ENCODE assay signal across 9 cellular contexts in the genomic region with DNA sequence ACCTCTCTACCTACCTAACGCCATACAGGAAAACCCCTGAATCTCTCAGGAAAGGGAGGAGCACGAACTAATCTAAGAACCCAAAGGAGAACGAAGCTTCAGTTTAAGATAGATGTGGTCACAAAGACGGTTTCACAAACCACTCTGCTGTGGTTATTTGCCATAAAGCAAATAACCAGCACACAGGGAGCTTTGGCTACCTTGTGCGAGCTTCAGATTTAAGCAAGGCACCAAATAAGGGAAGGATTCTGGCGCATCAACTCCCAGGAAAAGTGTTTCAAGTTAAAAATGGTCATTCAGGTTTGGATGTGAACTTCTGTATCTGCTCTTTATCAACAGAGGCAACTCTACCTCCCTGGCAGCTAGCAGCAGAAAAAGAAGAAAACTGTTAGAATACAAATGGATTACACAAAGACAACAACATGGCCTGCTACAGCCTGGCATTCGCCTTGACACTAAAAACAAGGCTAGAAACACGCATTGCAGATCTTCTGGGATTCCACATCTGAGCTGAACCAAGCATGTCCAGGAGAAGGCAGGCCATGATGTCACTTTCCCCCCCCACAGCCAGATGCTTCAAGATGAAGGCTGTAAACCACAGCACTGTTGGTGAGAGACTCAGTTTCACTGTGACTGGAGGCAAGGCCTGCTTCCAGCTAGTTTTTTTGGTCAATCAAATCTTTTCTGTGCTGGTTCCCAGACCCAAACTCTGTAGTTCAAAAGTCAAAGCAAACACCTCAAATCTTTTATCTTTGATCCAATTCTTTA. TPM values are rescaled to one million over a fixed set of nuclear protein-coding genes. Genes with fewer than 3 reads are reported as not detected.
DNase-seq lines count a peak whose midpoint lies in the region; ATAC-seq and TF ChIP-seq lines count a peak whose summit lies in the region.
"Had no signal": no experiment of that assay in that cellular context is flagged by ENCODE, and none has a peak within 500 bp of the region (broad histone marks: within the 10 kb centered on the region; RNA-seq: fewer than 3 reads in every experiment).

No MANE protein-coding gene starts in this region.

- H3K27me3 Mint-ChIP-seq in activated T-helper 17 cell treated with anti-CD3 and anti-CD28 coated beads, Interleukin-2, amount 50 U/mL, for 72 hours, result no peaks in the 10 kb centered on the region
- H3K27me3 Mint-ChIP-seq in neural progenitor cell (ENCODE audit: insufficient read depth, low read depth), result peaks cover 2% of the 10 kb centered on the region

- CTCF ChIA-PET in HEK293T (lab: Yijun Ruan, JAX), result no interaction called here

- DNase-seq in neural progenitor cell (ENCODE audit: low spot score), result no peak
- DNase-seq in occipital lobe (lab: John Stamatoyannopoulos, UW), result no peak
- DNase-seq in SKM-1 treated with dmso at 0.1 percent for 144 hours (lab: John Stamatoyannopoulos, UW; ENCODE audit: unreplicated experiment), result no peak
- no peak for DNase-seq in HEK293T (ENCODE audit: extremely low spot score)
- DNase-seq in A172 (ENCODE audit: low spot score), result no peak

- H3F3A ChIP-seq in neural progenitor cell (ENCODE audit: low read depth), result no peaks in the 10 kb centered on the region

- peak overlapping the region; percentile 88 for H3K4me3 Mint-ChIP-seq in activated T-helper 17 cell treated with anti-CD3 and anti-CD28 coated beads, Interleukin-2, amount 50 U/mL, for 72 hours
- no peak overlapping the region for H3K4me3 Mint-ChIP-seq in neural progenitor cell
- H3K4me3 Mint-ChIP-seq: neural crest cell had no signal

- H3K27me3 ChIP-seq in KMS-11 (ENCODE audit: insufficient read depth, low read depth), result no peaks in the 10 kb centered on the region
- no peaks in the 10 kb centered on the region for H3K27me3 ChIP-seq in neural progenitor cell

- H3K27ac ChIP-seq in KMS-11 (peak overlapping the region; percentile 96), neural progenitor cell (no peak overlapping the region)

- peaks cover 75% of the 10 kb centered on the region for H3K36me3 Mint-ChIP-seq in activated T-helper 17 cell treated with anti-CD3 and anti-CD28 coated beads, Interleukin-2, amount 50 U/mL, for 72 hours (ENCODE audit: low read depth)
- H3K36me3 Mint-ChIP-seq in neural progenitor cell, result peaks cover 38% of the 10 kb centered on the region

- peak overlapping the region; percentile 74 for H3K4me2 ChIP-seq in KMS-11
- H3K4me2 ChIP-seq in neural progenitor cell, result no peak overlapping the region

- H3K9ac ChIP-seq in KMS-11, result peak overlapping the region; percentile 68
- H3K9ac ChIP-seq in neural progenitor cell, result no peak overlapping the region

- H3K27ac Mint-ChIP-seq in activated T-helper 17 cell treated with anti-CD3 and anti-CD28 coated beads, Interleukin-2, amount 50 U/mL, for 72 hours, result peak overlapping the region; percentile 97
- peak overlapping the region; percentile 26 for H3K27ac Mint-ChIP-seq in neural progenitor cell

- H2AFZ ChIP-seq in KMS-11 (ENCODE audit: low read depth) (no peak overlapping the region), neural progenitor cell (replicated peaks) (no peak overlapping the region)

- H3K79me2 ChIP-seq in KMS-11 (ENCODE audit: insufficient read depth, low read depth) (no peaks in the 10 kb centered on the region), neural progenitor cell (ENCODE audit: low read depth) (peaks cover 12% of the 10 kb centered on the region)

- H3K9me3 Mint-ChIP-seq in activated T-helper 17 cell treated with anti-CD3 and anti-CD28 coated beads, Interleukin-2, amount 50 U/mL, for 72 hours, result no peaks in the 10 kb centered on the region
- peaks cover 11% of the 10 kb centered on the region for H3K9me3 Mint-ChIP-seq in neural progenitor cell

- POLR2A ChIA-PET in HEK293T (lab: Yijun Ruan, JAX), result no interaction called here

- TF ChIP-seq CTCF in KMS-11 (conservative IDR thresholded peaks at IDR 0.05; ENCODE audit: low read depth, low read length) (no peak), neural progenitor cell (IDR thresholded peaks at IDR 0.05) (no peak)

- H3K36me3 ChIP-seq in KMS-11 (ENCODE audit: insufficient read depth) (no peaks in the 10 kb centered on the region), neural progenitor cell (no peaks in the 10 kb centered on the region)

- H3K4me1 ChIP-seq in KMS-11 (ENCODE audit: low read depth, poor library complexity, severe bottlenecking) (peaks cover 74% of the 10 kb centered on the region), neural progenitor cell (no peaks in the 10 kb centered on the region)

- H3K9me3 ChIP-seq in neural progenitor cell (ENCODE audit: low read depth), result no peaks in the 10 kb centered on the region

- H3K4me3 ChIP-seq in KMS-11 (IDR thresholded peaks at IDR 0.05; ENCODE audit: insufficient read depth, low read depth, low read length) (no peak overlapping the region), neural progenitor cell (no peak overlapping the region)

- peak; percentile 62 for ATAC-seq in GM19463 (IDR thresholded peaks at IDR 0.05; ENCODE audit: unreplicated experiment)
- peak; percentile 82 for ATAC-seq in activated T-helper 17 cell treated with anti-CD3 and anti-CD28 coated beads, Interleukin-2, amount 50 U/mL, for 72 hours (replicated peaks)

- no peaks in the 10 kb centered on the region for H4K20me1 ChIP-seq in KMS-11 (ENCODE audit: insufficient read depth)
- peaks cover 4% of the 10 kb centered on the region for H4K20me1 ChIP-seq in neural progenitor cell (ENCODE audit: low read depth)

- peaks cover 46% of the 10 kb centered on the region for H3K4me1 Mint-ChIP-seq in activated T-helper 17 cell treated with anti-CD3 and anti-CD28 coated beads, Interleukin-2, amount 50 U/mL, for 72 hours
- no peaks in the 10 kb centered on the region for H3K4me1 Mint-ChIP-seq in neural progenitor cell
- H3K4me1 Mint-ChIP-seq: neural crest cell had no signal

TF ChIP-seq in HEK293T, 16 proteins besides CTCF, POLR2A, EP300 and RAD21:
- TF ChIP-seq CTBP1 (IDR thresholded peaks at IDR 0.05; ENCODE audit: borderline replicate concordance) (no peak), SP1 (IDR thresholded peaks at IDR 0.05) (no peak), LEF1 (IDR thresholded peaks at IDR 0.05; ENCODE audit: borderline replicate concordance) (no peak), L3MBTL2 (conservative IDR thresholded peaks at IDR 0.05) (no peak), ARNT (IDR thresholded peaks at IDR 0.05) (no peak), ELF4 (IDR thresholded peaks at IDR 0.05) (no peak), TARDBP (IDR thresholded peaks at IDR 0.05) (no peak), FOXA1 (IDR thresholded peaks at IDR 0.05) (no peak), BHLHE40 (IDR thresholded peaks at IDR 0.05; ENCODE audit: borderline replicate concordance) (no peak), FOXK2 (IDR thresholded peaks at IDR 0.05) (no peak), ZNF384 (IDR thresholded peaks at IDR 0.05) (no peak), FOXM1 (IDR thresholded peaks at IDR 0.05; ENCODE audit: borderline replicate concordance) (no peak), HDGF (IDR thresholded peaks at IDR 0.05; ENCODE audit: borderline replicate concordance) (no peak)
- TF ChIP-seq, protein P1, sequence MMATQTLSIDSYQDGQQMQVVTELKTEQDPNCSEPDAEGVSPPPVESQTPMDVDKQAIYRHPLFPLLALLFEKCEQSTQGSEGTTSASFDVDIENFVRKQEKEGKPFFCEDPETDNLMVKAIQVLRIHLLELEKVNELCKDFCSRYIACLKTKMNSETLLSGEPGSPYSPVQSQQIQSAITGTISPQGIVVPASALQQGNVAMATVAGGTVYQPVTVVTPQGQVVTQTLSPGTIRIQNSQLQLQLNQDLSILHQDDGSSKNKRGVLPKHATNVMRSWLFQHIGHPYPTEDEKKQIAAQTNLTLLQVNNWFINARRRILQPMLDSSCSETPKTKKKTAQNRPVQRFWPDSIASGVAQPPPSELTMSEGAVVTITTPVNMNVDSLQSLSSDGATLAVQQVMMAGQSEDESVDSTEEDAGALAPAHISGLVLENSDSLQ (IDR thresholded peaks at IDR 0.05), result no peak
TF ChIP-seq in HEK293T: peak in this region for 0.

RNA-seq across cellular contexts. Expression of a gene that starts 43.6 kb away (rescaled TPM):
- total RNA-seq in activated T-helper 17 cell treated with anti-CD3 and anti-CD28 coated beads, Interleukin-2, amount 50 U/mL, for 72 hours, result 10 to 100 TPM; 39.0 to 52.8 TPM
- 19.0 and 27.0 TPM in 2 replicates for total RNA-seq in neural progenitor cell (ENCODE audit: low replicate concordance)
- 19.8 TPM for total RNA-seq in occipital lobe
- 15.1 and 21.4 TPM in 2 replicates for total RNA-seq in A172 (2014; rRNA removed; shearing (Covaris generic))

RNA-seq across cellular contexts. Expression of a gene that starts 43.8 kb away (rescaled TPM):
- 10 to 100 TPM; 11.8 to 19.1 TPM for total RNA-seq in activated T-helper 17 cell treated with anti-CD3 and anti-CD28 coated beads, Interleukin-2, amount 50 U/mL, for 72 hours
- total RNA-seq in neural progenitor cell (ENCODE audit: low replicate concordance), result 26.4 and 40.9 TPM in 2 replicates
- 57.9 TPM for total RNA-seq in occipital lobe
- total RNA-seq in A172 (2014; rRNA removed; shearing (Covaris generic)), result 13.6 and 41.2 TPM in 2 replicates
